19 cellular contexts compared by ENCODE assay signal in genomic region chr5:116303340-116303739, GRCh38.
DNase-seq lines count a peak whose midpoint lies in the region; FAIRE-seq and TF ChIP-seq lines count a peak whose summit lies in the region.
"Had no signal": no experiment of that assay in that cellular context is flagged by ENCODE, and none has a peak within 500 bp of the region (broad histone marks: within the 10 kb centered on the region; RNA-seq: fewer than 3 reads in every experiment).

No MANE protein-coding gene starts in this region.

- FAIRE-seq in HTR-8/SVneo (lab: Jason Lieb, UNC) = no peak
- no peak for FAIRE-seq in urothelium cell line (lab: Jason Lieb, UNC)

- H3K27ac ChIP-seq in 22Rv1 = peak overlapping the region; percentile 43
- H3K27ac ChIP-seq: BLaER1, HL-60, RWPE1 had no signal

- no peak overlapping the region for H3K4me3 ChIP-seq in fibroblast of villous mesenchyme (ENCODE audit: low read depth, low read length)
- H3K4me3 ChIP-seq: BLaER1 had no signal

- DNase-seq in LHCN-M2 (ENCODE audit: low read depth) = peak; percentile 10
- DNase-seq in fibroblast of villous mesenchyme (ENCODE audit: low read depth) = peak; percentile 65
- DNase-seq in myocyte (ENCODE audit: low read depth) = peak; percentile 8
- no peak for DNase-seq in NOMO-1 (lab: John Stamatoyannopoulos, UW; ENCODE audit: unreplicated experiment in 2 of 2)
- no peak for DNase-seq in HTR-8/SVneo (ENCODE audit: insufficient read length, low spot score)
- no peak for DNase-seq in urothelium cell line (ENCODE audit: low spot score)
- no peak for DNase-seq in HPDE6-E6E7 (ENCODE audit: extremely low spot score)
- DNase-seq: Calu3; CD4-positive, alpha-beta memory T cell; DMS79; H7; NCI-H1092 treated with DMSO at 0.1 percent for 48 hours; NCI-H2171 treated with DMSO at 0.1 percent for 48 hours; NCI-H446; PC-3 had no signal

- TF ChIP-seq CTCF in 22Rv1 (IDR thresholded peaks at IDR 0.05) (no peak), fibroblast of villous mesenchyme (IDR thresholded peaks at IDR 0.05; ENCODE audit: insufficient read depth, low read depth, low read length) (no peak)

Comparison
In these comparisons a context has a peak if more than half of its experiments do, and no peak if none do; other contexts are left out.
1. DNase-seq: peak in LHCN-M2 (single experiment), fibroblast of villous mesenchyme (single experiment) and myocyte (single experiment); none in NOMO-1 (0 of 2), HTR-8/SVneo (single experiment), urothelium cell line (single experiment) and HPDE6-E6E7 (single experiment).